8 cellular contexts compared by ENCODE assay signal in genomic region chr2:41414486-41415230, GRCh38.
DNase-seq lines count a peak whose midpoint lies in the region; ATAC-seq and TF ChIP-seq lines count a peak whose summit lies in the region.

No MANE protein-coding gene starts in this region.

- H3K4me1 ChIP-seq in PC-9 (replicated peaks; ENCODE audit: insufficient read depth): no peaks in the 10 kb centered on the region

- H3K36me3 Mint-ChIP-seq in stimulated activated naive B cell treated with anti-CD40 and anti-IgM and Interleukin-4, amounts not matched to agents 10 μg/mL and 1 μg/mL and 100 μg/mL, for 72 hours: peaks cover 0 to 3% of the 10 kb centered on the region in 2 donors

- no peaks in the 10 kb centered on the region for H3K27me3 ChIP-seq in PC-9 (ENCODE audit: insufficient read depth, low read depth)

- peak; percentile 55 for ATAC-seq in GM19328 (IDR thresholded peaks at IDR 0.05; ENCODE audit: unreplicated experiment)
- peak; percentile 58 to 71 for ATAC-seq in stimulated activated naive B cell treated with anti-CD40 and anti-IgM and Interleukin-4, amounts not matched to agents 10 μg/mL and 1 μg/mL and 100 μg/mL, for 72 hours (replicated peaks)

- CTCF ChIA-PET in PC-9 (lab: Charles Lee): no interaction called here

- no peaks in the 10 kb centered on the region for H3K36me3 ChIP-seq in PC-9 (ENCODE audit: low read depth)

- H3K9me2 ChIP-seq in PC-9 (ENCODE audit: insufficient read depth): 0 out of 2 replicates have a peak, but pooled peaks cover 2% of the 10 kb centered on the region

- peaks cover 4 to 6% of the 10 kb centered on the region in 2 donors for H3K4me1 Mint-ChIP-seq in stimulated activated naive B cell treated with anti-CD40 and anti-IgM and Interleukin-4, amounts not matched to agents 10 μg/mL and 1 μg/mL and 100 μg/mL, for 72 hours

- DNase-seq in DMS53 treated with DMSO at 0.1 percent for 48 hours (lab: John Stamatoyannopoulos, UW; ENCODE audit: unreplicated experiment): peak; percentile 39
- peak; percentile 6 for DNase-seq in HPDE6-E6E7 (ENCODE audit: extremely low spot score)
- peak in 1 of 2 experiments; percentile 41 for DNase-seq in PC-9
- DNase-seq in fibroblast of villous mesenchyme (ENCODE audit: low read depth): peak; percentile 23
- peak; percentile 1 for DNase-seq in stimulated activated naive B cell treated with anti-CD40 and anti-IgM and Interleukin-4, amounts not matched to agents 10 μg/mL and 1 μg/mL and 100 μg/mL, for 72 hours
- DNase-seq in stimulated activated CD4-positive, alpha-beta T cell treated with anti-CD3 and anti-CD28 coated beads, Interleukin-1b, Interleukin-23, amount 100 ng/mL, for 48 hours: no peak
- no peak for DNase-seq in NCI-H2029 (lab: John Stamatoyannopoulos, UW)

- no peaks in the 10 kb centered on the region for H3K27me3 Mint-ChIP-seq in stimulated activated naive B cell treated with anti-CD40 and anti-IgM and Interleukin-4, amounts not matched to agents 10 μg/mL and 1 μg/mL and 100 μg/mL, for 72 hours

- no TSS peak for BruUV-seq in PC-9 (replicated peaks; lab: Mats Ljungman, UMichigan)

- intact Hi-C loops in PC-9 (cut with micrococcal nuclease; ENCODE audit: unreplicated experiment): loop anchor here (2.0 kb wide), 1 partner anchor 368 kb away; no protein-coding TSS in a partner anchor

- no peak overlapping the region for H3K4me3 Mint-ChIP-seq in stimulated activated naive B cell treated with anti-CD40 and anti-IgM and Interleukin-4, amounts not matched to agents 10 μg/mL and 1 μg/mL and 100 μg/mL, for 72 hours

- no peak overlapping the region for H3K27ac ChIP-seq in PC-9

- no peaks in the 10 kb centered on the region for H3K79me2 ChIP-seq in PC-9 (ENCODE audit: low read depth)

- no peak overlapping the region for H3K4me2 ChIP-seq in PC-9

- no peaks in the 10 kb centered on the region for H4K20me1 ChIP-seq in PC-9 (ENCODE audit: insufficient read depth)

- no peaks in the 10 kb centered on the region for H3K9me3 ChIP-seq in PC-9 (ENCODE audit: insufficient read depth, low read depth)

- no peaks in the 10 kb centered on the region for H3F3A ChIP-seq in PC-9 (ENCODE audit: insufficient read depth, low read depth)

- TF ChIP-seq CTCF in PC-9 (conservative IDR thresholded peaks at IDR 0.05) (peak; percentile 77), fibroblast of villous mesenchyme (IDR thresholded peaks at IDR 0.05; ENCODE audit: insufficient read depth, low read depth, low read length) (peak; percentile 53)

- H2AFZ ChIP-seq in PC-9: no peak overlapping the region

- H3K27ac Mint-ChIP-seq in stimulated activated naive B cell treated with anti-CD40 and anti-IgM and Interleukin-4, amounts not matched to agents 10 μg/mL and 1 μg/mL and 100 μg/mL, for 72 hours: no peak overlapping the region

- H3K9me3 Mint-ChIP-seq in stimulated activated naive B cell treated with anti-CD40 and anti-IgM and Interleukin-4, amounts not matched to agents 10 μg/mL and 1 μg/mL and 100 μg/mL, for 72 hours: peaks cover 0 to 6% of the 10 kb centered on the region in 2 donors

- H3K4me3 ChIP-seq in PC-9: no peak overlapping the region
- H3K4me3 ChIP-seq in fibroblast of villous mesenchyme (ENCODE audit: low read depth, low read length): no peak overlapping the region

- POLR2A ChIA-PET in PC-9 (lab: Charles Lee; ENCODE audit: unreplicated experiment): no interaction called here

Comparison
In these comparisons a context has a peak if more than half of its experiments do, and no peak if none do; other contexts are left out.
1. DNase-seq: peak in DMS53 treated with DMSO at 0.1 percent for 48 hours (single experiment), HPDE6-E6E7 (single experiment), fibroblast of villous mesenchyme (single experiment) and stimulated activated naive B cell treated with anti-CD40 and anti-IgM and Interleukin-4, amounts not matched to agents 10 μg/mL and 1 μg/mL and 100 μg/mL, for 72 hours (single experiment); none in stimulated activated CD4-positive, alpha-beta T cell treated with anti-CD3 and anti-CD28 coated beads, Interleukin-1b, Interleukin-23, amount 100 ng/mL, for 48 hours (single experiment) and NCI-H2029 (single experiment).